16 cellular contexts compared by ENCODE assay signal in the genomic region with DNA sequence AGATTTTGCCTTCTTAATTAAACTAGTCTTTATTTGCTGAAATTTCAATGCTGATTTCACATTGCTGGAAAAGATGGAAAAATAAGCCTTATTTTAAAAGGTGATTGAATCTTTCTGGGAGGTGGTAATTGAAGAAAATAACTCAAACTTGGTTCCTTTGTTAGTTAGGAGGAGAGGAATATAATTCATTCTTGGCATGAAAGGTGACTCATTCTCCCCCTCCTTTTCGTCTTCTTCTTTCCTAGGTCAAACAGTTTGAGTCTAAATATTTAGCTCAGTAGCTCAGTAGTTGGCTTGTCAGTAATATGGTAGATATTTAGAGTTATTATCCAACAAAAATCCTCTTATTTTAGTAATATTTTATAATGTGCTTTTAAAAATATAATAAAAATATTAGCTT.
"Had no signal": no experiment of that assay in that cellular context is flagged by ENCODE, and none has a peak within 500 bp of the region (broad histone marks: within the 10 kb centered on the region; RNA-seq: fewer than 3 reads in every experiment).

No MANE protein-coding gene starts in this region.

- H3K4me3 Mint-ChIP-seq: activated CD4-positive, alpha-beta memory T cell treated with anti-CD3 and anti-CD28 coated beads for 36 hours; activated naive CD4-positive, alpha-beta T cell treated with anti-CD3 and anti-CD28 coated beads for 36 hours; activated T-cell treated with anti-CD3 and anti-CD28 coated beads, Interleukin-2, amount 50 U/mL, for 72 hours; brain; immature natural killer cell; natural killer cell treated with Interleukin-12 subunit alpha and Interleukin-12 subunit beta and Interleukin-15 and Interleukin-18, amount 100 ng/mL, for 72 hours; T-helper 17 cell had no signal

- H3K36me3 Mint-ChIP-seq: activated CD4-positive, alpha-beta memory T cell treated with anti-CD3 and anti-CD28 coated beads for 36 hours; brain; immature natural killer cell; natural killer cell treated with Interleukin-12 subunit alpha and Interleukin-12 subunit beta and Interleukin-15 and Interleukin-18, amount 100 ng/mL, for 72 hours had no signal

- H3K9me3 Mint-ChIP-seq: activated CD4-positive, alpha-beta memory T cell treated with anti-CD3 and anti-CD28 coated beads for 36 hours; activated naive CD4-positive, alpha-beta T cell treated with anti-CD3 and anti-CD28 coated beads for 36 hours; activated T-cell treated with anti-CD3 and anti-CD28 coated beads, Interleukin-2, amount 50 U/mL, for 72 hours; brain; immature natural killer cell; natural killer cell treated with Interleukin-12 subunit alpha and Interleukin-12 subunit beta and Interleukin-15 and Interleukin-18, amount 100 ng/mL, for 72 hours had no signal

- ATAC-seq: activated T-cell treated with anti-CD3 and anti-CD28 coated beads, Interleukin-2, amount 50 U/mL, for 72 hours; natural killer cell treated with Interleukin-12 subunit alpha and Interleukin-12 subunit beta and Interleukin-15 and Interleukin-18, amount 100 ng/mL, for 72 hours; stimulated activated naive CD8-positive, alpha-beta T cell treated with anti-CD3 and anti-CD28 coated beads, Interleukin-15, Interleukin-2, amounts not matched to agents 100 U/mL and 50 U/mL, for 24 hours; T-helper 17 cell had no signal

- H3K27ac Mint-ChIP-seq: activated CD4-positive, alpha-beta memory T cell treated with anti-CD3 and anti-CD28 coated beads for 36 hours; activated naive CD4-positive, alpha-beta T cell treated with anti-CD3 and anti-CD28 coated beads for 36 hours; activated T-cell treated with anti-CD3 and anti-CD28 coated beads, Interleukin-2, amount 50 U/mL, for 72 hours; brain; immature natural killer cell; natural killer cell treated with Interleukin-12 subunit alpha and Interleukin-12 subunit beta and Interleukin-15 and Interleukin-18, amount 100 ng/mL, for 72 hours; progenitor cell of endocrine pancreas; T-helper 17 cell had no signal

- H3K27me3 Mint-ChIP-seq: activated CD4-positive, alpha-beta memory T cell treated with anti-CD3 and anti-CD28 coated beads for 36 hours; brain; natural killer cell treated with Interleukin-12 subunit alpha and Interleukin-12 subunit beta and Interleukin-15 and Interleukin-18, amount 100 ng/mL, for 72 hours; progenitor cell of endocrine pancreas; T-helper 17 cell had no signal

- H3K4me1 Mint-ChIP-seq: immature natural killer cell, T-helper 17 cell had no signal

- DNase-seq: activated CD4-positive, alpha-beta memory T cell treated with anti-CD3 and anti-CD28 coated beads for 36 hours; activated CD4-positive, alpha-beta T cell treated with anti-CD3 and anti-CD28 coated beads for 48 hours; activated CD4-positive, CD25-positive, alpha-beta regulatory T cell; activated effector memory CD4-positive, alpha-beta T cell treated with Interleukin-2 at 50 U/mL for 16 hours; activated naive CD4-positive, alpha-beta T cell treated with anti-CD3 and anti-CD28 coated beads for 36 hours; activated T-cell treated with anti-CD3 and anti-CD28 coated beads, Interleukin-2, amount 50 U/mL, for 72 hours; foreskin melanocyte; immature natural killer cell; stimulated activated CD4-positive, alpha-beta T cell treated with anti-CD3 and anti-CD28 coated beads, Interleukin-12 subunit alpha, Interleukin-12 subunit beta, amount 100 ng/mL, for 4 hours; stimulated activated CD4-positive, alpha-beta T cell treated with anti-CD3 and anti-CD28 coated beads, Interleukin-4, amount 100 ng/mL, for 4 hours; stimulated activated naive CD8-positive, alpha-beta T cell treated with anti-CD3 and anti-CD28 coated beads, Interleukin-15, Interleukin-2, amounts not matched to agents 100 U/mL and 50 U/mL, for 24 hours; T-helper 17 cell; upper lobe of left lung had no signal
